Comparison of ENCODE assay signal across 25 cellular contexts in the genomic region with DNA sequence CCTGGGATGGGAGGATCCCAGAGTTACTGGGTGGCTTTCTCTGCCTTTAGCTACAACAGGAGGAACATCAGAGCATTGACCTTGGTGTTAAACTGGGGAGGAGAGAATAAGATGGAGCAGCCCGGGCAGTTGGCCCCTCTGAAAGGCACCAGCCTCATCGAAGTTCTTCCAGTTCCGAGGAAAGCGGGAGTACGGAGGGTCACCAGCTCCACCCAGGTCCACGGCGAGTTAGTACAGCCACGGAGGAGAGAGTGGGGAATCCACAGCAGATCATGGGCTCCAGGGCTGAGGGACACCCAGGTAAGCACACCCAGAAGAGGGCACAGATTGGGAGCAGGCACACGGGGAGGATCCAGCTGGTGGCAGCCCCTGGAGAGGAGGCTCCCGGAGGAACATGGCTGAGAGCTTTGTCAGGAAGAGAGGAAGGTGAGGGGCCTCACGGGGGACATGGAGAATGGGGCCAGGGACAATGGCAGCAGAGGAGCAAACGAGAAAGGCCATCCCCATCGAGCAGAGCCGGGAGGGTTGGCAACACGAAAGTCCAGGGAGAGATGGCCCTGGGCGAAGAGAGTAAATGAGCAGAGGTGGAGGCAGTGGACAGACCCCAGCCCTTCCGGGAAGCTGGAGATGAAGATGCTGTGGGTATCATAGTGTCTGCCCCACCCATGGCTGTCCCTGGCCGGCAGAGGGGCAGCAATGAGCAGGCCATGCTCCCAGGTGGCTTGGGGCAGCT.
DNase-seq lines count a peak whose midpoint lies in the region; ATAC-seq and TF ChIP-seq lines count a peak whose summit lies in the region.
"Had no signal": no experiment of that assay in that cellular context is flagged by ENCODE, and none has a peak within 500 bp of the region (broad histone marks: within the 10 kb centered on the region; RNA-seq: fewer than 3 reads in every experiment).

No MANE protein-coding gene starts in this region.

- POLR2A ChIA-PET in activated CD4-positive, alpha-beta T cell treated with anti-CD3 and anti-CD28 coated beads, Interleukin-2, amount 10 ng/mL, durations not matched to agents 7 days and 5 days (lab: Charles Lee): no interaction called here

- no peak for TF ChIP-seq CTCF in right atrium auricular region (IDR thresholded peaks at IDR 0.05)
- TF ChIP-seq CTCF in endodermal cell (conservative IDR thresholded peaks at IDR 0.05): no peak
- no peak for TF ChIP-seq CTCF in prostate gland (IDR thresholded peaks at IDR 0.05)
- no peak for TF ChIP-seq CTCF in MM.1S (IDR thresholded peaks at IDR 0.05; ENCODE audit: low read length)

- intact Hi-C loops in left cardiac atrium (cut with DNase I): no loop called here
- intact Hi-C loops in prostate gland (cut with DNase I): no loop called here

- H3F3A ChIP-seq in MM.1S (ENCODE audit: insufficient read depth, low read length): no peaks in the 10 kb centered on the region

- H3K36me3 ChIP-seq in right atrium auricular region (no peaks in the 10 kb centered on the region), endodermal cell (ENCODE audit: control insufficient read depth, insufficient read depth, low read length) (no peaks in the 10 kb centered on the region), prostate gland (no peaks in the 10 kb centered on the region), MM.1S (replicated peaks; ENCODE audit: insufficient read depth, low read length) (no peaks in the 10 kb centered on the region)
- H3K36me3 ChIP-seq: adrenal gland, brain microvascular endothelial cell had no signal

- no peak overlapping the region for H3K27ac Mint-ChIP-seq in endodermal cell
- no peak overlapping the region for H3K27ac Mint-ChIP-seq in activated CD4-positive, alpha-beta T cell treated with anti-CD3 and anti-CD28 coated beads, Interleukin-2, amount 10 ng/mL, durations not matched to agents 7 days and 5 days
- H3K27ac Mint-ChIP-seq: activated CD4-positive, alpha-beta T cell treated with anti-CD3 and anti-CD28 coated beads for 36 hours; GM23338; stimulated activated naive CD8-positive, alpha-beta T cell treated with anti-CD3 and anti-CD28 coated beads, Interleukin-15, Interleukin-2, amounts not matched to agents 100 ng/mL and 50 ng/mL, for 24 hours had no signal

- H3K79me2 ChIP-seq in MM.1S (ENCODE audit: low read length): no peaks in the 10 kb centered on the region

- H3K9ac ChIP-seq in endodermal cell (ENCODE audit: extremely low read depth, low read length, poor library complexity, severe bottlenecking): no peak overlapping the region
- H3K9ac ChIP-seq in MM.1S (ENCODE audit: low read length): no peak overlapping the region

- H3K27me3 Mint-ChIP-seq in endodermal cell (ENCODE audit: insufficient read depth): peaks cover 23% of the 10 kb centered on the region
- H3K27me3 Mint-ChIP-seq in activated CD4-positive, alpha-beta T cell treated with anti-CD3 and anti-CD28 coated beads, Interleukin-2, amount 10 ng/mL, durations not matched to agents 7 days and 5 days: peaks cover 2% of the 10 kb centered on the region
- H3K27me3 Mint-ChIP-seq: activated CD4-positive, alpha-beta T cell treated with anti-CD3 and anti-CD28 coated beads for 36 hours; stimulated activated naive CD8-positive, alpha-beta T cell treated with anti-CD3 and anti-CD28 coated beads, Interleukin-15, Interleukin-2, amounts not matched to agents 100 ng/mL and 50 ng/mL, for 24 hours had no signal

- H3K4me1 ChIP-seq in right atrium auricular region: peaks cover 0 to 6% of the 10 kb centered on the region in 2 donors
- H3K4me1 ChIP-seq in endodermal cell (ENCODE audit: control insufficient read depth, insufficient read depth, low read length): peaks cover 7% of the 10 kb centered on the region
- H3K4me1 ChIP-seq in prostate gland (replicated peaks): no peaks in the 10 kb centered on the region
- 0 out of 2 replicates have a peak, but pooled peaks cover 6% of the 10 kb centered on the region for H3K4me1 ChIP-seq in MM.1S (ENCODE audit: low read length)
- H3K4me1 ChIP-seq: adrenal gland had no signal

- H3K4me3 Mint-ChIP-seq in endodermal cell: no peak overlapping the region
- H3K4me3 Mint-ChIP-seq in activated CD4-positive, alpha-beta T cell treated with anti-CD3 and anti-CD28 coated beads, Interleukin-2, amount 10 ng/mL, durations not matched to agents 7 days and 5 days: no peak overlapping the region
- H3K4me3 Mint-ChIP-seq: activated CD4-positive, alpha-beta T cell treated with anti-CD3 and anti-CD28 coated beads for 36 hours; GM23338; neural crest cell; stimulated activated naive CD8-positive, alpha-beta T cell treated with anti-CD3 and anti-CD28 coated beads, Interleukin-15, Interleukin-2, amounts not matched to agents 100 ng/mL and 50 ng/mL, for 24 hours had no signal

- H3K27me3 ChIP-seq in right atrium auricular region (no peaks in the 10 kb centered on the region), endodermal cell (ENCODE audit: control insufficient read depth, insufficient read depth, low read length, poor library complexity, severe bottlenecking) (no peaks in the 10 kb centered on the region), prostate gland (replicated peaks; ENCODE audit: insufficient read depth) (no peaks in the 10 kb centered on the region), MM.1S (replicated peaks; ENCODE audit: insufficient read depth, low read length) (no peaks in the 10 kb centered on the region)
- H3K27me3 ChIP-seq: adrenal gland, brain microvascular endothelial cell had no signal

- H3K9me3 ChIP-seq in right atrium auricular region (no peaks in the 10 kb centered on the region), endodermal cell (ENCODE audit: control insufficient read depth, low read length) (no peaks in the 10 kb centered on the region), prostate gland (no peaks in the 10 kb centered on the region), MM.1S (replicated peaks; ENCODE audit: insufficient read depth, low read length) (no peaks in the 10 kb centered on the region)
- H3K9me3 ChIP-seq: adrenal gland had no signal

- H3K27ac ChIP-seq in right atrium auricular region (no peak overlapping the region), endodermal cell (ENCODE audit: low read depth, low read length) (no peak overlapping the region), prostate gland (no peak overlapping the region), MM.1S (ENCODE audit: low read length) (no peak overlapping the region)
- H3K27ac ChIP-seq: adrenal gland, brain microvascular endothelial cell had no signal

- H2AFZ ChIP-seq in MM.1S (ENCODE audit: low read length): no peak overlapping the region
- H2AFZ ChIP-seq: GM23338 had no signal

- no peaks in the 10 kb centered on the region for H4K20me1 ChIP-seq in MM.1S (ENCODE audit: insufficient read depth, low read length)

- 86 to 89% methylated on average over 14 to 18 of the region's 18 CpGs for WGBS in endodermal cell (ENCODE audit: insufficient coverage in 1 of 2, insufficient read length in 1 of 2), 2 experiments
- WGBS in prostate gland: 91% methylated on average over 18 of the region's 18 CpGs

- peaks cover 3% of the 10 kb centered on the region for H3K9me3 Mint-ChIP-seq in endodermal cell
- H3K9me3 Mint-ChIP-seq in activated CD4-positive, alpha-beta T cell treated with anti-CD3 and anti-CD28 coated beads, Interleukin-2, amount 10 ng/mL, durations not matched to agents 7 days and 5 days: peaks cover 2% of the 10 kb centered on the region
- H3K9me3 Mint-ChIP-seq: neural crest cell had no signal

- CTCF ChIA-PET in activated CD4-positive, alpha-beta T cell treated with anti-CD3 and anti-CD28 coated beads, Interleukin-2, amount 10 ng/mL, durations not matched to agents 7 days and 5 days (lab: Charles Lee): interaction anchor here (0.5 kb wide), 1 partner anchor 15 kb away, joined by 5 read pairs; no protein-coding TSS in a partner anchor

- H3K36me3 Mint-ChIP-seq in endodermal cell (ENCODE audit: low read depth): no peaks in the 10 kb centered on the region
- no peaks in the 10 kb centered on the region for H3K36me3 Mint-ChIP-seq in activated CD4-positive, alpha-beta T cell treated with anti-CD3 and anti-CD28 coated beads, Interleukin-2, amount 10 ng/mL, durations not matched to agents 7 days and 5 days (ENCODE audit: low read depth)

- no peaks in the 10 kb centered on the region for H3K9me2 ChIP-seq in MM.1S (replicated peaks; ENCODE audit: insufficient read depth, low read length)

- no peak for ATAC-seq in left cardiac atrium
- ATAC-seq: activated CD4-positive, alpha-beta T cell treated with anti-CD3 and anti-CD28 coated beads for 36 hours; GM23338; left colon had no signal

- peak; percentile 21 for DNase-seq in right atrium auricular region (ENCODE audit: low spot score)
- DNase-seq in left cardiac atrium: no peak
- DNase-seq in endodermal cell: peak; percentile 19
- peak; percentile 1 for DNase-seq in prostate gland (ENCODE audit: low spot score)
- DNase-seq in SW 1271 (lab: John Stamatoyannopoulos, UW): no peak
- DNase-seq in activated CD4-positive, alpha-beta T cell treated with anti-CD3 and anti-CD28 coated beads, Interleukin-2, amount 50 U/mL, for 4 hours: no peak
- DNase-seq in MM.1S: no peak
- no peak for DNase-seq in activated CD4-positive, alpha-beta T cell treated with anti-CD3 and anti-CD28 coated beads, Interleukin-2, amount 10 ng/mL, durations not matched to agents 7 days and 5 days
- DNase-seq: activated CD4-positive, alpha-beta T cell treated with anti-CD3 and anti-CD28 coated beads for 36 hours; activated gamma-delta T cell treated with Interleukin-2 at 50 U/mL for 16 hours; brain microvascular endothelial cell; cortex of kidney; Kasumi-1; NCI-H1048; NCI-H1930; NCI-H345; NCI-H774; stimulated activated CD4-positive, alpha-beta T cell treated with anti-CD3 and anti-CD28 coated beads, Interleukin-4, amount 100 ng/mL, for 24 hours; trophoblast cell had no signal

- H3K4me3 ChIP-seq in right atrium auricular region: no peak overlapping the region
- H3K4me3 ChIP-seq in endodermal cell (ENCODE audit: low read length): no peak overlapping the region
- H3K4me3 ChIP-seq in prostate gland: no peak overlapping the region
- H3K4me3 ChIP-seq in MM.1S (ENCODE audit: low read length): no peak overlapping the region
- H3K4me3 ChIP-seq: adrenal gland, GM23338, smooth muscle cell had no signal

- no peak for TF ChIP-seq POLR2A in prostate gland (IDR thresholded peaks at IDR 0.05)

- peaks cover 12% of the 10 kb centered on the region for H3K4me1 Mint-ChIP-seq in endodermal cell
- H3K4me1 Mint-ChIP-seq in activated CD4-positive, alpha-beta T cell treated with anti-CD3 and anti-CD28 coated beads, Interleukin-2, amount 10 ng/mL, durations not matched to agents 7 days and 5 days: no peaks in the 10 kb centered on the region
- H3K4me1 Mint-ChIP-seq: activated CD4-positive, alpha-beta T cell treated with anti-CD3 and anti-CD28 coated beads for 36 hours had no signal

- H3K4me2 ChIP-seq in MM.1S (ENCODE audit: low read depth, low read length): no peak overlapping the region
- H3K4me2 ChIP-seq: GM23338, smooth muscle cell had no signal

Comparison
In these comparisons a context has a peak if more than half of its experiments do, and no peak if none do; other contexts are left out.
1. DNase-seq: peak in right atrium auricular region (single experiment), endodermal cell (single experiment) and prostate gland (single experiment); none in left cardiac atrium (single experiment), SW 1271 (0 of 2), activated CD4-positive, alpha-beta T cell treated with anti-CD3 and anti-CD28 coated beads, Interleukin-2, amount 50 U/mL, for 4 hours (0 of 2), MM.1S (single experiment) and activated CD4-positive, alpha-beta T cell treated with anti-CD3 and anti-CD28 coated beads, Interleukin-2, amount 10 ng/mL, durations not matched to agents 7 days and 5 days (single experiment).